In genomic region chr18:35038881-35039491, GRCh38 we compare ENCODE assay signal across 8 cellular contexts. TPM values are rescaled to one million over a fixed set of nuclear protein-coding genes. Genes with fewer than 3 reads are reported as not detected.
DNase-seq lines count a peak whose midpoint lies in the region; ATAC-seq and FAIRE-seq lines count a peak whose summit lies in the region.
"Had no signal": no experiment of that assay in that cellular context is flagged by ENCODE, and none has a peak within 500 bp of the region (broad histone marks: within the 10 kb centered on the region; RNA-seq: fewer than 3 reads in every experiment).

No MANE protein-coding gene starts in this region.

- H3K9me3 Mint-ChIP-seq in T-cell, result no peaks in the 10 kb centered on the region
- H3K9me3 Mint-ChIP-seq in stimulated activated memory B cell treated with anti-CD40 and anti-IgM and Interleukin-4, amounts not matched to agents 10 μg/mL and 1 μg/mL and 100 μg/mL, for 72 hours, result no peaks in the 10 kb centered on the region

- peaks cover 39 to 58% (median 43%) of the 10 kb centered on the region in 3 donors for H3K4me1 Mint-ChIP-seq in T-cell
- peaks cover 66% of the 10 kb centered on the region for H3K4me1 Mint-ChIP-seq in stimulated activated memory B cell treated with anti-CD40 and anti-IgM and Interleukin-4, amounts not matched to agents 10 μg/mL and 1 μg/mL and 100 μg/mL, for 72 hours

- POLR2A ChIA-PET in T-cell (lab: Charles Lee), result interaction anchor here in 1 of 2 donors (0.6 to 4.9 kb wide), 2 partner anchors 11 to 68 kb away, joined by 3 to 161 read pairs; no protein-coding TSS in a partner anchor

- peak overlapping the region; percentile 44 to 58 for H3K27ac Mint-ChIP-seq in T-cell
- H3K27ac Mint-ChIP-seq in stimulated activated memory B cell treated with anti-CD40 and anti-IgM and Interleukin-4, amounts not matched to agents 10 μg/mL and 1 μg/mL and 100 μg/mL, for 72 hours, result peak overlapping the region; percentile 91

- no peak overlapping the region for H3K4me3 Mint-ChIP-seq in T-cell
- peak overlapping the region; percentile 34 for H3K4me3 Mint-ChIP-seq in stimulated activated memory B cell treated with anti-CD40 and anti-IgM and Interleukin-4, amounts not matched to agents 10 μg/mL and 1 μg/mL and 100 μg/mL, for 72 hours

- ATAC-seq in HG03097 (IDR thresholded peaks at IDR 0.05; ENCODE audit: low FRiP score, unreplicated experiment), result peak; percentile 33
- ATAC-seq in T-cell (replicated peaks in 1 of 4), result no peak
- ATAC-seq in stimulated activated memory B cell treated with anti-CD40 and anti-IgM and Interleukin-4, amounts not matched to agents 10 μg/mL and 1 μg/mL and 100 μg/mL, for 72 hours, result peak; percentile 69

- DNase-seq in GM19239 (ENCODE audit: insufficient read length, low spot score) (no peak), T-cell (no peak), cerebellar nuclear complex (lab: John Stamatoyannopoulos, UW) (no peak), COLO829 (ENCODE audit: low spot score) (no peak), activated gamma-delta T cell (lab: John Stamatoyannopoulos, UW) (no peak)
- DNase-seq: NCI-H510A had no signal

- peak; percentile 53 for FAIRE-seq in GM19239 (lab: Jason Lieb, UNC)

- H3K27me3 Mint-ChIP-seq in T-cell, result no peaks in the 10 kb centered on the region
- H3K27me3 Mint-ChIP-seq in stimulated activated memory B cell treated with anti-CD40 and anti-IgM and Interleukin-4, amounts not matched to agents 10 μg/mL and 1 μg/mL and 100 μg/mL, for 72 hours, result no peaks in the 10 kb centered on the region

- CTCF ChIA-PET in T-cell (lab: Charles Lee), result interaction anchor here (1.3 to 7.5 kb wide), 3 partner anchors 11 to 12 kb away, joined by 3 to 152 read pairs (median 39); no protein-coding TSS in a partner anchor

- H3K36me3 Mint-ChIP-seq in T-cell, result no peaks in the 10 kb centered on the region
- no peaks in the 10 kb centered on the region for H3K36me3 Mint-ChIP-seq in stimulated activated memory B cell treated with anti-CD40 and anti-IgM and Interleukin-4, amounts not matched to agents 10 μg/mL and 1 μg/mL and 100 μg/mL, for 72 hours

RNA-seq across cellular contexts. Expression of gene MAPRE2, which starts 2.2 kb away (rescaled TPM):
- 10 to 100 TPM; 45.6 to 96.7 (median 53.9) TPM for total RNA-seq in T-cell

Comparison
In these comparisons a context has a peak if more than half of its experiments do, and no peak if none do; other contexts are left out.
1. ATAC-seq: peak in HG03097 (single experiment) and stimulated activated memory B cell treated with anti-CD40 and anti-IgM and Interleukin-4, amounts not matched to agents 10 μg/mL and 1 μg/mL and 100 μg/mL, for 72 hours (single experiment); none in T-cell (0 of 4).